ENCODE assay signal across 8 cellular contexts in the genomic region with DNA sequence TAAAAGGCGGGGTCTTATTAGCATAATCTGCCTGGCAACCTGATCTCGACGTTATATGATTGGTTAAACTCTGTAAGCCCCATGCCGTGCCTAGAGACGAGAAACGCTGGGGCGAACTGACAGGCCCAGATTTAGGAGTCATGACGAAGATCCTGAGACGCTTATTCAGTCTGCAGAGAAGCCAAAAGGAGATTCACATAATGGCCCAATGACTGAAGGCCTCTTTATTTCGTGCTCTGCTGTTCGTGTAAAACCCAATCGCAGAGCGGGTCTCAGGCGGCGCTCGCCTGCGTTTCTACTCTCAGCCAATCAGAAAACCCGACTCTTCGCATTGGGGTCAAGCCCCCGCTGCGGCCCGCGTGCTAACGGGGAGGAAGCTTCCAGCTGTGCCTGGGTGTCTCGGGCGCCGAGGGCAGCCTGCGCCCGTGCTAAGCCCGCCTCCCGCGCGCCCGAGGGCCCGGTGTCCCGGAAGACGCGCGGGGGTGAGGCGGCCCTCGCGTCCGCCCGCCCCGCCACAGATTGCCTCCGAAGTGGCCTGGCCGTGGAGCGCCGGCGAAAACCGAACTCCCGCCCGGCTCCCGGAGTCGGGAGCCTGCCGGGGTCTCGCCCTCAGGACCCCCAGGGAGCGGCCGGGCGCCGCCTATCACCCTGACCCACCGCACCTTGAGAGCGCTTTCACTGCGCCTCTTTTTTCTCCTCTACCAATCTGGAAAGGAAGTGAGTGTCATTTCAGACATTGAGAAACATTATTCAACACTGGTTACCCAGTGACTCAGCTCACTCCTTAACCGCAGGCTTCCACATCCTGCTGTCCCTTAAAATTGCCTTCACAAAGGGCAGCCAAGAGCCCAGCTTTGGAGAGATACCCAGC. TPM values are rescaled to one million over a fixed set of nuclear protein-coding genes. Genes with fewer than 3 reads are reported as not detected.
DNase-seq lines count a peak whose midpoint lies in the region; ATAC-seq and TF ChIP-seq lines count a peak whose summit lies in the region.

No MANE protein-coding gene starts in this region.

- DNase-seq in DMS53 (lab: John Stamatoyannopoulos, UW) (peak; percentile 99), PC-3 (peak; percentile 99), erythroblast (lab: John Stamatoyannopoulos, UW) (peak; percentile 97 to 98), mucosa of gallbladder (ENCODE audit: low spot score) (peak; percentile 95)
- peak; percentile 97 for DNase-seq in Jurkat, Clone E6-1 (ENCODE audit: low read depth, low spot score)
- peak; percentile 89 for DNase-seq in activated T-cell treated with anti-CD3 and anti-CD28 coated beads, Interleukin-2, amount 50 U/mL, for 24 hours
- DNase-seq in stimulated activated CD8-positive, alpha-beta memory T cell treated with anti-CD3 and anti-CD28 coated beads, Interleukin-4, amount 100 ng/mL, for 24 hours (ENCODE audit: low read depth) = peak; percentile 78

- H3K4me1 ChIP-seq in PC-3 (ENCODE audit: insufficient read depth, low read length) = peaks cover 26% of the 10 kb centered on the region

- no peaks in the 10 kb centered on the region for H3K9me2 ChIP-seq in PC-3 (replicated peaks; ENCODE audit: low read length)

- H3K79me2 ChIP-seq in PC-3 (ENCODE audit: low read length) = peaks cover 43% of the 10 kb centered on the region

- no peaks in the 10 kb centered on the region for H4K20me1 ChIP-seq in PC-3 (ENCODE audit: low read length)

- no TSS peak for BruUV-seq in PC-3 (replicated peaks; lab: Mats Ljungman, UMichigan)

- peak overlapping the region; percentile 86 for H3K4me3 ChIP-seq in Jurkat, Clone E6-1 (ENCODE audit: low read length)
- peak overlapping the region; percentile 86 for H3K4me3 ChIP-seq in PC-3 (ENCODE audit: low read length)

- no peaks in the 10 kb centered on the region for H3K9me3 ChIP-seq in PC-3 (ENCODE audit: low read length)

- peak; percentile 89 for TF ChIP-seq POLR2A in erythroblast (IDR thresholded peaks at IDR 0.05; ENCODE audit: low read length)

- ATAC-seq in GM21717 (IDR thresholded peaks at IDR 0.05; ENCODE audit: unreplicated experiment) (peak; percentile 79), PC-3 (peak; percentile 68)

- peak overlapping the region; percentile 97 for H3K9ac ChIP-seq in PC-3 (ENCODE audit: low read length)

- H3K9me3 Mint-ChIP-seq in activated T-cell treated with anti-CD3 and anti-CD28 coated beads, Interleukin-2, amount 50 U/mL, for 24 hours = no peaks in the 10 kb centered on the region

- peaks cover 42% of the 10 kb centered on the region for H3K4me1 Mint-ChIP-seq in activated T-cell treated with anti-CD3 and anti-CD28 coated beads, Interleukin-2, amount 50 U/mL, for 24 hours (ENCODE audit: low read depth)

- no peaks in the 10 kb centered on the region for H3K27me3 Mint-ChIP-seq in activated T-cell treated with anti-CD3 and anti-CD28 coated beads, Interleukin-2, amount 50 U/mL, for 24 hours

- peak overlapping the region; percentile 88 for H2AFZ ChIP-seq in PC-3 (ENCODE audit: low read length)

- intact Hi-C loops in PC-3 (cut with micrococcal nuclease) = loop anchor here (1.0 to 5.0 kb wide), 7 partner anchors 40 to 216 kb away; a partner anchor contains a TSS

- no peaks in the 10 kb centered on the region for H3F3A ChIP-seq in PC-3 (ENCODE audit: low read length, unreplicated experiment)

- POLR2A ChIA-PET in PC-3 (lab: Charles Lee; ENCODE audit: unreplicated experiment) = interaction anchor here (0.6 to 1.6 kb wide), 13 partner anchors 11 to 1385 kb away, joined by 3 to 31 read pairs (median 15); no protein-coding TSS in a partner anchor

- H3K4me2 ChIP-seq in PC-3 (ENCODE audit: low read length) = peak overlapping the region; percentile 87

- H3K36me3 Mint-ChIP-seq in activated T-cell treated with anti-CD3 and anti-CD28 coated beads, Interleukin-2, amount 50 U/mL, for 24 hours (ENCODE audit: low read depth) = peaks cover 18% of the 10 kb centered on the region

- 0 out of 2 replicates have a peak, but pooled peaks have one; percentile 7 for TF ChIP-seq CTCF in PC-3 (conservative IDR thresholded peaks at IDR 0.05; ENCODE audit: low read depth, low read length)

- H3K27ac Mint-ChIP-seq in activated T-cell treated with anti-CD3 and anti-CD28 coated beads, Interleukin-2, amount 50 U/mL, for 24 hours = peak overlapping the region; percentile 100

- H3K36me3 ChIP-seq in PC-3 (ENCODE audit: low read depth, low read length) = no peaks in the 10 kb centered on the region

- no peaks in the 10 kb centered on the region for H3K27me3 ChIP-seq in PC-3 (ENCODE audit: low read length)

- peak overlapping the region; percentile 98 for H3K27ac ChIP-seq in PC-3 (ENCODE audit: low read length)

- CTCF ChIA-PET in PC-3 (lab: Charles Lee) = interaction anchor here (0.6 to 1.9 kb wide), 7 partner anchors 11 to 129 kb away, joined by 3 to 37 read pairs (median 4); no protein-coding TSS in a partner anchor

- peak overlapping the region; percentile 97 for H3K4me3 Mint-ChIP-seq in activated T-cell treated with anti-CD3 and anti-CD28 coated beads, Interleukin-2, amount 50 U/mL, for 24 hours

RNA-seq across cellular contexts. Expression of a gene that starts 0.4 kb away (rescaled TPM):
- polyA plus RNA-seq in Jurkat, Clone E6-1 (2012; ENCODE audit: insufficient read depth, insufficient read length) = 8.2 TPM
- 7.3 and 8.5 TPM in 2 replicates for total RNA-seq in PC-3 (2014; rRNA removed)
- total RNA-seq in mucosa of gallbladder = 12.5 TPM

Comparison
In these comparisons a context has a peak if more than half of its experiments do, and no peak if none do; other contexts are left out.
1. Peak in every context shown above with its lines: DNase-seq, ATAC-seq, H3K4me3 ChIP-seq and H3K27ac ChIP-seq.